ENCODE assay signal across 8 cellular contexts in the genomic region with DNA sequence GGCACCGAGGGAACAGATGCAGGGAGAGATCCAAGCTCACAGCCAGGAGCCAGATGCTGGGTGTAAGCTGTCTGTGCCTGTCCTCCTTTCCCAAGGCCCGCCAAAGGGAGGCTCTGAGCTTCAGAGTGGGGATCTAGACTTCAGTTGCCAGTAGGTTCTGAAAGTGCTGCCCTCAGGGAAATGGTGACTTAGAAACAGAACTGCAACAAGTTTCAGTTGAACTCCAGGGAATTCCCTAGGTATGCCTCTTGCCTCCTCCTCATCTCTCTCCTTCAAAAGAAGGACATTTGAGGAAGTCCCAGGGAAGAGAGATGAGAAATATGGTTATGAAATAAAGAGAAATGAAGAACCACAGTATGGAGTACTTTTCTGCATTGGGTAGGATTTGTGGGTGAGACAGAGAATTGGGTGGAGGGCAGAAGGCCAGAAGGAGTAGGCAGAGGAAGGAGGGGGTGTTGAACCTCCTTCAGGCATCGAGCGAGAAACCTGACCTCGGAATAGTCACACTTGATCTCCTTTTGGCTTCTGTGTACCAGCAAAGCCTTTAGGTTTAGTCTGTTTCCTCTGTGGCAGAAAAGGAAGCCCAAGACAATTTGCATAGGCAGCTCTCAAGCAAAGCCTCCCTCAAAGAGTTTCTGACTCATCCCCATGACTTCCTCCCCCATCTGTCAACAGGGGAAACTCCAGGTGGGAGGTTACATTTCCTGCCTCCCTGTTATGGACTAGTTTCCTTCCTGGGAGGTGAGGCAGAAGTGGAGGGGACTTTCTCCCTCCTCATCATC. TPM values are rescaled to one million over a fixed set of nuclear protein-coding genes. Genes with fewer than 3 reads are reported as not detected.
DNase-seq lines count a peak whose midpoint lies in the region; ATAC-seq and TF ChIP-seq lines count a peak whose summit lies in the region.

No MANE protein-coding gene starts in this region.

- peak overlapping the region; percentile 83 for H2AFZ ChIP-seq in mammary epithelial cell (ENCODE audit: low read depth, low read length)
- H2AFZ ChIP-seq in mesenchymal stem cell (ENCODE audit: low read depth, low read length), result no peak overlapping the region

- H4K8ac ChIP-seq in mesenchymal stem cell (ENCODE audit: low read length), result peak overlapping the region; percentile 78

- DNase-seq in GDM1 (lab: John Stamatoyannopoulos, UW) (peak; percentile 68), T1000 (lab: John Stamatoyannopoulos, UW) (peak; percentile 16), mammary epithelial cell (peak; percentile 98), mesenchymal stem cell (peak; percentile 92), stomach (no peak), NCI-H1930 (lab: John Stamatoyannopoulos, UW) (no peak)

- no peak overlapping the region for H2BK15ac ChIP-seq in mesenchymal stem cell (ENCODE audit: low read depth, poor library complexity, severe bottlenecking)

- peak overlapping the region; percentile 50 for H2BK5ac ChIP-seq in mesenchymal stem cell (ENCODE audit: low read depth, low read length, poor library complexity, severe bottlenecking)

- peak overlapping the region; percentile 94 for H2AK5ac ChIP-seq in mesenchymal stem cell (ENCODE audit: low read length, severe bottlenecking)

- in situ Hi-C loops in mammary epithelial cell (cut with MboI; ENCODE audit: low sequenced_read_pairs in 2 of 2), result loop anchor here in 1 of 2 donors (25.0 kb wide), 1 partner anchor 872 kb away; no protein-coding TSS in a partner anchor

- H3K9ac ChIP-seq in HUES6 (ENCODE audit: low read length), result peak overlapping the region; percentile 62
- peak overlapping the region; percentile 60 for H3K9ac ChIP-seq in mammary epithelial cell (ENCODE audit: insufficient read depth, low read length)
- H3K9ac ChIP-seq in mesenchymal stem cell (ENCODE audit: low read length), result peak overlapping the region; percentile 59

- peak overlapping the region; percentile 61 to 74 for H3K18ac ChIP-seq in mesenchymal stem cell (ENCODE audit: low read depth in 1 of 2, low read length in 2 of 2)

- H3K23ac ChIP-seq in mesenchymal stem cell (ENCODE audit: low read length in 2 of 2), result no peak overlapping the region

- H3K4me3 ChIP-seq in HUES6 (ENCODE audit: low read depth, low read length) (no peak overlapping the region; the same call in 1 of the 2 replicates), mammary epithelial cell (replicated peaks in 1 of 3; ENCODE audit: insufficient read depth in 1 of 3, low read depth in 2 of 3, low read length in 3 of 3) (no peak overlapping the region), mesenchymal stem cell (ENCODE audit: insufficient read depth in 1 of 2, low read depth in 1 of 2, low read length in 2 of 2) (peak overlapping the region in 1 of 2 experiments; percentile 12), stomach (no peak overlapping the region)

- dilution Hi-C loops in mammary epithelial cell (cut with HindIII; ENCODE audit: low sequenced_read_pairs), result no loop called here

- TF ChIP-seq EP300 in stomach (IDR thresholded peaks at IDR 0.05), result no peak

- H3K79me2 ChIP-seq in mammary epithelial cell (ENCODE audit: insufficient read depth, low read length), result no peaks in the 10 kb centered on the region

- H3K14ac ChIP-seq in mesenchymal stem cell (ENCODE audit: low read length in 2 of 2), result peak overlapping the region in 1 of 2 experiments; percentile 62

- CTCF ChIA-PET in mammary epithelial cell (lab: Charles Lee; ENCODE audit: low non-redundant PET), result interaction anchor here (0.6 kb wide), 1 partner anchor 64 kb away, joined by 5 read pairs; no protein-coding TSS in a partner anchor

- TF ChIP-seq POLR2A in stomach (IDR thresholded peaks at IDR 0.05), result no peak

- H3K27ac ChIP-seq in HUES6 (ENCODE audit: low read depth, low read length), result peak overlapping the region; percentile 75; the same call in 1 of the 2 replicates
- H3K27ac ChIP-seq in mammary epithelial cell (ENCODE audit: insufficient read depth, low read depth, low read length), result peak overlapping the region; percentile 85
- peak overlapping the region; percentile 86 for H3K27ac ChIP-seq in mesenchymal stem cell (ENCODE audit: low read length, poor library complexity, severe bottlenecking)
- H3K27ac ChIP-seq in stomach, result peak overlapping the region in 3 of 5 donors; percentile 16 to 72 (median 50)

- H4K91ac ChIP-seq in mesenchymal stem cell (ENCODE audit: low read length), result peak overlapping the region; percentile 45

- H3K4me2 ChIP-seq in mammary epithelial cell (ENCODE audit: insufficient read depth, low read depth, low read length), result peak overlapping the region; percentile 75
- no peak overlapping the region for H3K4me2 ChIP-seq in mesenchymal stem cell (ENCODE audit: low read length, poor library complexity, severe bottlenecking)

- ATAC-seq in GM21529 (IDR thresholded peaks at IDR 0.05; ENCODE audit: unreplicated experiment), result peak; percentile 97

- H3K27me3 ChIP-seq in HUES6 (ENCODE audit: control insufficient read depth, insufficient read depth, low read length) (no peaks in the 10 kb centered on the region), mammary epithelial cell (ENCODE audit: insufficient read depth, low read length) (no peaks in the 10 kb centered on the region), mesenchymal stem cell (ENCODE audit: control insufficient read depth in 1 of 2, insufficient read depth in 1 of 2, low read length in 2 of 2) (no peaks in the 10 kb centered on the region), stomach (no peaks in the 10 kb centered on the region)

- intact Hi-C loops in mammary epithelial cell (cut with micrococcal nuclease) (loop anchor here (5.0 kb wide), 2 partner anchors 48 to 68 kb away; partner anchors contain the start of genes PRKD3 and QPCT), stomach (cut with DNase I; ENCODE audit: low total_unique reads) (no loop called here)

- peak overlapping the region; percentile 79 to 95 for H2BK12ac ChIP-seq in mesenchymal stem cell (ENCODE audit: low read length in 2 of 2)

- H3K4me1 ChIP-seq in HUES6 (ENCODE audit: control insufficient read depth, insufficient read depth, low read length) (peaks cover 22% of the 10 kb centered on the region), mammary epithelial cell (ENCODE audit: insufficient read depth, low read length) (peaks cover 43% of the 10 kb centered on the region), mesenchymal stem cell (ENCODE audit: control insufficient read depth, insufficient read depth, low read depth, low read length) (peaks cover 11% of the 10 kb centered on the region), stomach (peaks cover 0 to 15% (median 7%) of the 10 kb centered on the region in 4 donors)

- H3K36me3 ChIP-seq in HUES6 (ENCODE audit: control insufficient read depth, insufficient read depth, low read length), result no peaks in the 10 kb centered on the region
- H3K36me3 ChIP-seq in mammary epithelial cell (ENCODE audit: insufficient read depth, low read length), result no peaks in the 10 kb centered on the region
- no peaks in the 10 kb centered on the region for H3K36me3 ChIP-seq in mesenchymal stem cell (ENCODE audit: control insufficient read depth in 1 of 2, insufficient read depth in 2 of 2, low read depth in 1 of 2, low read length in 2 of 2)
- H3K36me3 ChIP-seq in stomach, result no peaks in the 10 kb centered on the region

- TSS peak; percentile 84 for BruUV-seq in mammary epithelial cell (replicated peaks; lab: Mats Ljungman, UMichigan)

- H2BK120ac ChIP-seq in mesenchymal stem cell (ENCODE audit: low read depth, low read length), result peak overlapping the region; percentile 21

- H3K4ac ChIP-seq in mesenchymal stem cell (ENCODE audit: low read depth in 1 of 2, low read length in 2 of 2), result peak overlapping the region in 1 of 2 experiments; percentile 76

- H3K79me1 ChIP-seq in mesenchymal stem cell (replicated peaks; ENCODE audit: low read length, poor library complexity, severe bottlenecking), result no peaks in the 10 kb centered on the region

- H3K9me3 ChIP-seq in HUES6 (ENCODE audit: control insufficient read depth, insufficient read depth, low read depth, low read length), result no peaks in the 10 kb centered on the region; the same call in 1 of the 2 replicates
- H3K9me3 ChIP-seq in mammary epithelial cell (replicated peaks; ENCODE audit: insufficient read depth, low read length), result no peaks in the 10 kb centered on the region
- H3K9me3 ChIP-seq in mesenchymal stem cell (ENCODE audit: control insufficient read depth, low read length), result no peaks in the 10 kb centered on the region
- no peaks in the 10 kb centered on the region for H3K9me3 ChIP-seq in stomach

- 17% methylated on average over 5 of the region's 5 CpGs for WGBS in mammary epithelial cell (ENCODE audit: low coverage, missing lambda C conversion rate)
- 29% methylated on average over 5 of the region's 5 CpGs for WGBS in mesenchymal stem cell
- 51 to 64% (median 59%) methylated on average over 5 of the region's 5 CpGs for WGBS in stomach, 5 donors

- TF ChIP-seq CTCF in mammary epithelial cell (conservative IDR thresholded peaks at IDR 0.05 in 1 of 2, IDR thresholded peaks at IDR 0.05 in 1 of 2; ENCODE audit: extremely low read depth in 1 of 2, insufficient read depth in 1 of 2, low read depth in 1 of 2, low read length in 2 of 2) (no peak), stomach (IDR thresholded peaks at IDR 0.05) (no peak)

- H4K20me1 ChIP-seq in mammary epithelial cell (ENCODE audit: insufficient read depth, low read length), result no peaks in the 10 kb centered on the region

RNA-seq across cellular contexts. Expression of gene QPCT, which starts 45.7 kb away (rescaled TPM):
- total RNA-seq in mammary epithelial cell (10 to 100 TPM in 1 of 2 donors, under 1 TPM in 1; 0.33 to 14.3 TPM), stomach (10 to 100 TPM in 2 of 5 donors, 1 to 10 TPM in 2, not detected in 1; 1.3 to 26.6 (median 8.6) TPM)
- polyA plus RNA-seq in mammary epithelial cell (4.0 TPM), stomach (1 to 10 TPM; 1.6 to 4.4 (median 3.7) TPM)
- 26.6 TPM for polyA minus RNA-seq in mammary epithelial cell
- 9.6 TPM for polyA plus RNA-seq in mesenchymal stem cell (2013, experiment 1 of 2)
- 10.1 TPM for polyA plus RNA-seq in mesenchymal stem cell (2013, experiment 2 of 2)

Comparison
In these comparisons a context has a peak if more than half of its experiments do, and no peak if none do; other contexts are left out.
1. DNase-seq: peak in GDM1 (single experiment), T1000 (single experiment), mammary epithelial cell (single experiment) and mesenchymal stem cell (single experiment); none in stomach (single experiment) and NCI-H1930 (0 of 2).
2. Peak in every context shown above with its lines, with median percentiles within 50 percentile points of each other: H3K27ac ChIP-seq and H3K9ac ChIP-seq.